Comparison of ENCODE assay signal across 1 cellular context in the genomic region with DNA sequence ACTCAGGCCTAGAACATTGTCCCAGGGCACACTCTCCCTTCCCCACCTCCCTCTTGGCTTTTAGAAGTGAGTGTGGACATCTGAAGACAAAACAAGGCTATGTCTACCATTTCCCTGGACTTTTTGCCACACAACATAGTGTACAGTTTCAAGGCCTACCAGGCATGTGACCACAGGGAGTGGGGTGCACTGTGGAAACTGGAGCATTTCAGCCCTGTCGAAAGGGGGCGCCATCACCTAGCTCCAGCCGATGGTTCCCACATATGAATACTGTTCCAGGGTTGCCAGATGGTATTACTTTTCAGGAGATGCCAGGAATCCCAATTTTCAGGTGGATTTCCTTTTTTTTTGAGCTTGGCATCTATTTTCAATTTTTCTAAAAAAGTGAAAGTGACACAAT.
A peak's percentile ranks its signal among the peaks of the same experiment; 100 is the strongest.
TF ChIP-seq lines count a peak whose summit lies in the region.

No MANE protein-coding gene starts in this region.

TF ChIP-seq in H1, 55 proteins besides CTCF, POLR2A, EP300 and RAD21:
- TF ChIP-seq TEAD4 (IDR thresholded peaks at IDR 0.05; ENCODE audit: low read depth, low read length) (no peak), TCF12 (IDR thresholded peaks at IDR 0.05; ENCODE audit: low read depth, low read length) (no peak), BRCA1 (IDR thresholded peaks at IDR 0.05; ENCODE audit: low read depth, low read length) (no peak), CBX5 (IDR thresholded peaks at IDR 0.05; ENCODE audit: low read depth, low read length) (no peak), KDM4A (IDR thresholded peaks at IDR 0.05; ENCODE audit: low read depth, low read length, severe bottlenecking) (no peak), POLR2AphosphoS5 (IDR thresholded peaks at IDR 0.05; ENCODE audit: low read depth, low read length) (no peak)
- TF ChIP-seq, protein P1, sequence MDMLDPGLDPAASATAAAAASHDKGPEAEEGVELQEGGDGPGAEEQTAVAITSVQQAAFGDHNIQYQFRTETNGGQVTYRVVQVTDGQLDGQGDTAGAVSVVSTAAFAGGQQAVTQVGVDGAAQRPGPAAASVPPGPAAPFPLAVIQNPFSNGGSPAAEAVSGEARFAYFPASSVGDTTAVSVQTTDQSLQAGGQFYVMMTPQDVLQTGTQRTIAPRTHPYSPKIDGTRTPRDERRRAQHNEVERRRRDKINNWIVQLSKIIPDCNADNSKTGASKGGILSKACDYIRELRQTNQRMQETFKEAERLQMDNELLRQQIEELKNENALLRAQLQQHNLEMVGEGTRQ (IDR thresholded peaks at IDR 0.05; ENCODE audit: low read length) = 0 out of 2 replicates have a peak, but pooled peaks have one; percentile 37
